Comparison of ENCODE assay signal across 18 cellular contexts in genomic region chr16:75861981-75862380, GRCh38.
DNase-seq lines count a peak whose midpoint lies in the region; ATAC-seq lines count a peak whose summit lies in the region.
"Had no signal": no experiment of that assay in that cellular context is flagged by ENCODE, and none has a peak within 500 bp of the region (broad histone marks: within the 10 kb centered on the region; RNA-seq: fewer than 3 reads in every experiment).

No MANE protein-coding gene starts in this region.

- ATAC-seq in HG03469 (IDR thresholded peaks at IDR 0.05; ENCODE audit: unreplicated experiment) = no peak
- ATAC-seq: PC-3 had no signal

- DNase-seq in NCI-H146 (lab: John Stamatoyannopoulos, UW) (peak; percentile 6), NCI-H146 treated with DMSO at 0.1 percent for 48 hours (lab: John Stamatoyannopoulos, UW; ENCODE audit: unreplicated experiment) (no peak), left kidney (ENCODE audit: low read depth, low spot score) (peak; percentile 43), middle frontal gyrus (ENCODE audit: extremely low spot score, low spot score) (no peak), NCI-H748 treated with DMSO at 0.1 percent for 48 hours (lab: John Stamatoyannopoulos, UW) (no peak)
- DNase-seq: BE2C; Calu3; CD4-positive, alpha-beta T cell; KBM-7; NCI-H1930; NCI-H2171 treated with DMSO at 0.1 percent for 48 hours; NCI-H510A; NCI-H82; PC-3; RPMI8226 had no signal

- H3K27ac ChIP-seq in angular gyrus (ENCODE audit: low read depth, low read length) = peak overlapping the region; percentile 4
- H3K27ac ChIP-seq in temporal lobe (ENCODE audit: low read depth, low read length) = peak overlapping the region; percentile 72

Comparison
In these comparisons a context has a peak if more than half of its experiments do, and no peak if none do; other contexts are left out.
1. DNase-seq: peak in NCI-H146 (single experiment) and left kidney (single experiment); none in NCI-H146 treated with DMSO at 0.1 percent for 48 hours (single experiment), middle frontal gyrus (single experiment) and NCI-H748 treated with DMSO at 0.1 percent for 48 hours (single experiment).